In genomic region chr10:23457632-23458417, GRCh38 we compare ENCODE assay signal across 22 cellular contexts.
"Had no signal": no experiment of that assay in that cellular context is flagged by ENCODE, and none has a peak within 500 bp of the region (broad histone marks: within the 10 kb centered on the region; RNA-seq: fewer than 3 reads in every experiment).

No MANE protein-coding gene starts in this region.

- H3K4me3 Mint-ChIP-seq: dendritic cell treated with granulocyte-macrophage colony-stimulating factor and Interleukin-4, amounts not matched to agents 40 ng/mL and 50 ng/mL, for 4 days; effector memory CD8-positive, alpha-beta T cell; natural killer cell; neural crest cell had no signal

- H3K4me1 ChIP-seq: thyroid gland, uterus had no signal

- H3K9me3 ChIP-seq: esophagus squamous epithelium, mucosa of descending colon, ovary, right atrium auricular region, sigmoid colon, suprapubic skin, thyroid gland, upper lobe of left lung, uterus had no signal

- H3K4me1 Mint-ChIP-seq: natural killer cell had no signal

- H3K27me3 ChIP-seq: esophagus squamous epithelium, ovary, right atrium auricular region, sigmoid colon, suprapubic skin, thyroid gland, upper lobe of left lung, uterus had no signal

- FAIRE-seq: colon, small intestine had no signal

- H3K4me3 ChIP-seq: esophagus squamous epithelium, mucosa of descending colon, ovary, right atrium auricular region, sigmoid colon, suprapubic skin, thyroid gland, upper lobe of left lung, uterus had no signal

- H3K9me3 Mint-ChIP-seq: dendritic cell treated with granulocyte-macrophage colony-stimulating factor and Interleukin-4, amounts not matched to agents 40 ng/mL and 50 ng/mL, for 4 days; effector memory CD8-positive, alpha-beta T cell; natural killer cell had no signal

- H3K36me3 Mint-ChIP-seq: natural killer cell had no signal

- H3K27me3 Mint-ChIP-seq: dendritic cell treated with granulocyte-macrophage colony-stimulating factor and Interleukin-4, amounts not matched to agents 40 ng/mL and 50 ng/mL, for 4 days had no signal

- H3K36me3 ChIP-seq: esophagus squamous epithelium, ovary, right atrium auricular region, sigmoid colon, suprapubic skin, thyroid gland, upper lobe of left lung, uterus had no signal

- H3K27ac ChIP-seq: epithelial cell of prostate, esophagus squamous epithelium, ovary, right atrium auricular region, sigmoid colon, suprapubic skin, thyroid gland, uterus had no signal

- ATAC-seq: effector memory CD8-positive, alpha-beta T cell; mucosa of descending colon; natural killer cell; stimulated activated naive CD8-positive, alpha-beta T cell treated with anti-CD3 and anti-CD28 coated beads, Interleukin-15, Interleukin-2, amounts not matched to agents 100 U/mL and 50 U/mL, for 24 hours had no signal

- DNase-seq: effector memory CD8-positive, alpha-beta T cell; esophagus squamous epithelium; foreskin fibroblast; kidney glomerular epithelial cell; mammary epithelial cell; mucosa of descending colon; natural killer cell; nucleus accumbens; ovary; sigmoid colon; small intestine; stimulated activated CD4-positive, alpha-beta T cell treated with anti-CD3 and anti-CD28 coated beads, Interleukin-12 subunit alpha, Interleukin-12 subunit beta, amount 100 ng/mL, for 4 hours; stimulated activated naive CD8-positive, alpha-beta T cell treated with anti-CD3 and anti-CD28 coated beads, Interleukin-15, Interleukin-2, amounts not matched to agents 100 U/mL and 50 U/mL, for 24 hours; thyroid gland; upper lobe of left lung; uterus had no signal

- H3K27ac Mint-ChIP-seq: dendritic cell treated with granulocyte-macrophage colony-stimulating factor and Interleukin-4, amounts not matched to agents 40 ng/mL and 50 ng/mL, for 4 days; effector memory CD8-positive, alpha-beta T cell; natural killer cell had no signal
